ENCODE assay signal across 1 cellular context in genomic region chr1:51340380-51340779, GRCh38.
TF ChIP-seq lines count a peak whose summit lies in the region.

No MANE protein-coding gene starts in this region.

TF ChIP-seq in K562, 482 proteins besides CTCF, POLR2A, EP300 and RAD21 (continued from another document):
- TF ChIP-seq ZNF407 (IDR thresholded peaks at IDR 0.05; ENCODE audit: low read depth) (no peak), GTF2E2 (tag; IDR thresholded peaks at IDR 0.05) (no peak)
